Comparison of ENCODE assay signal across 23 cellular contexts in the genomic region with DNA sequence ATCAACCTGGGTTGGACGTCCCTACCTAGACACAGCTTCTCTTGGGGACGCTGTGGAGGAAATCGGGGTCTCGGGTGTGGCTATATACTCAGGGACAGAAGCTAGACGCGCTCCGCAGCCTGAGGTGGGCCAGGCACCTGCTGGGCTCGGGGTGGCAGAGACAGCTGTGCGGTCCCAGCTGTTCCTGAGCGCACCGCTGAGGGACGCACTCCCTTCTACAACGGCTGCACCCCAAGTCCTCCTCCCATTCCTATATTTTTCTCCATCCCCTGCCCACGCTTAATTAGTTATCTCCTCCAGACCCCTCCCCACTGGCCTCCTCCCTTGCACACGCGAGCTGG. TPM values are rescaled to one million over a fixed set of nuclear protein-coding genes. Genes with fewer than 3 reads are reported as not detected.
DNase-seq lines count a peak whose midpoint lies in the region; ATAC-seq and TF ChIP-seq lines count a peak whose summit lies in the region.
"Had no signal": no experiment of that assay in that cellular context is flagged by ENCODE, and none has a peak within 500 bp of the region (broad histone marks: within the 10 kb centered on the region; RNA-seq: fewer than 3 reads in every experiment).

No MANE protein-coding gene starts in this region.

- H3K36me3 Mint-ChIP-seq in neural progenitor cell: no peaks in the 10 kb centered on the region
- H3K36me3 Mint-ChIP-seq: natural killer cell treated with Interleukin-12 subunit alpha and Interleukin-12 subunit beta and Interleukin-15 and Interleukin-18, amount 100 ng/mL, for 72 hours had no signal

- H3K9ac ChIP-seq in neural progenitor cell: no peak overlapping the region
- H3K9ac ChIP-seq: KMS-11 had no signal

- H3K27ac ChIP-seq in RWPE2 (ENCODE audit: poor library complexity, severe bottlenecking): no peak overlapping the region
- no peak overlapping the region for H3K27ac ChIP-seq in hepatocyte
- no peak overlapping the region for H3K27ac ChIP-seq in neural progenitor cell
- H3K27ac ChIP-seq: adrenal gland, esophagus muscularis mucosa, heart left ventricle, KMS-11, left ventricle myocardium inferior, right lobe of liver had no signal

- TF ChIP-seq CTCF in RWPE2 (IDR thresholded peaks at IDR 0.05; ENCODE audit: poor library complexity, severe bottlenecking): no peak
- TF ChIP-seq CTCF in hepatocyte (IDR thresholded peaks at IDR 0.05; ENCODE audit: poor library complexity): no peak
- peak; percentile 19 for TF ChIP-seq CTCF in neural progenitor cell (IDR thresholded peaks at IDR 0.05)

- no peaks in the 10 kb centered on the region for H3K9me3 ChIP-seq in RWPE2 (ENCODE audit: severe bottlenecking)
- no peaks in the 10 kb centered on the region for H3K9me3 ChIP-seq in hepatocyte (ENCODE audit: low read depth)
- H3K9me3 ChIP-seq in neural progenitor cell (ENCODE audit: low read depth): no peaks in the 10 kb centered on the region
- H3K9me3 ChIP-seq: adrenal gland, BE2C, esophagus muscularis mucosa, heart left ventricle, left ventricle myocardium inferior, right lobe of liver had no signal

- peaks cover 14% of the 10 kb centered on the region for H3K27me3 Mint-ChIP-seq in neural progenitor cell (ENCODE audit: insufficient read depth, low read depth)

- no peaks in the 10 kb centered on the region for H3F3A ChIP-seq in neural progenitor cell (ENCODE audit: low read depth)

- no peaks in the 10 kb centered on the region for H3K36me3 ChIP-seq in H7 (replicated peaks; ENCODE audit: control insufficient read depth, insufficient read depth, low read length)
- no peaks in the 10 kb centered on the region for H3K36me3 ChIP-seq in RWPE2 (ENCODE audit: low read depth)
- no peaks in the 10 kb centered on the region for H3K36me3 ChIP-seq in hepatocyte (replicated peaks; ENCODE audit: insufficient read depth, low read depth)
- H3K36me3 ChIP-seq in neural progenitor cell: no peaks in the 10 kb centered on the region
- H3K36me3 ChIP-seq: adrenal gland, BE2C, esophagus muscularis mucosa, heart left ventricle, left ventricle myocardium inferior, right lobe of liver had no signal

- ATAC-seq in RWPE2 (ENCODE audit: low read depth) (no peak), GM19395 (IDR thresholded peaks at IDR 0.05; ENCODE audit: unreplicated experiment) (no peak), GM21723 (IDR thresholded peaks at IDR 0.05; ENCODE audit: unreplicated experiment) (no peak)
- ATAC-seq: activated CD8-positive, alpha-beta T cell treated with anti-CD3 and anti-CD28 coated beads for 36 hours; heart left ventricle; natural killer cell treated with Interleukin-12 subunit alpha and Interleukin-12 subunit beta and Interleukin-15 and Interleukin-18, amount 100 ng/mL, for 72 hours had no signal

- no peaks in the 10 kb centered on the region for H3K9me2 ChIP-seq in hepatocyte (replicated peaks; ENCODE audit: insufficient read depth)

- peaks cover 3% of the 10 kb centered on the region for H3K9me3 Mint-ChIP-seq in neural progenitor cell
- H3K9me3 Mint-ChIP-seq: activated CD8-positive, alpha-beta T cell treated with anti-CD3 and anti-CD28 coated beads for 36 hours had no signal

- H4K20me1 ChIP-seq in hepatocyte (ENCODE audit: insufficient read depth, poor library complexity, severe bottlenecking) (no peaks in the 10 kb centered on the region), neural progenitor cell (ENCODE audit: low read depth) (no peaks in the 10 kb centered on the region)

- no peaks in the 10 kb centered on the region for H3K4me1 Mint-ChIP-seq in neural progenitor cell

- H2AFZ ChIP-seq in hepatocyte (no peak overlapping the region), neural progenitor cell (replicated peaks) (peak overlapping the region; percentile 58)

- no peak overlapping the region for H3K27ac Mint-ChIP-seq in neural progenitor cell
- H3K27ac Mint-ChIP-seq: activated CD8-positive, alpha-beta T cell treated with anti-CD3 and anti-CD28 coated beads for 36 hours; natural killer cell treated with Interleukin-12 subunit alpha and Interleukin-12 subunit beta and Interleukin-15 and Interleukin-18, amount 100 ng/mL, for 72 hours had no signal

- 60% methylated on average over 16 of the region's 16 CpGs for WGBS in hepatocyte (ENCODE audit: low lambda C conversion rate, missing lambda C conversion rate)

- DNase-seq in H7: no peak
- DNase-seq in RWPE2 (ENCODE audit: low spot score): no peak
- no peak for DNase-seq in hepatocyte (ENCODE audit: low spot score)
- no peak for DNase-seq in neural progenitor cell (ENCODE audit: low spot score)
- no peak for DNase-seq in activated CD4-positive, CD25-positive, alpha-beta regulatory T cell (lab: John Stamatoyannopoulos, UW)
- no peak for DNase-seq in NCI-H2081 treated with DMSO at 0.1 percent for 48 hours (lab: John Stamatoyannopoulos, UW)
- DNase-seq: activated CD8-positive, alpha-beta T cell treated with anti-CD3 and anti-CD28 coated beads for 36 hours; adrenal gland; BE2C; cortex of kidney; heart left ventricle; left ventricle myocardium inferior; NCI-H1417 treated with DMSO at 0.1 percent for 48 hours; NCI-H510A treated with DMSO at 0.1 percent for 48 hours; right lobe of liver; stimulated activated CD4-positive, alpha-beta T cell treated with anti-CD3 and anti-CD28 coated beads, Interleukin-2, amount 100 ng/mL, for 48 hours had no signal

- H3K79me2 ChIP-seq in hepatocyte (no peaks in the 10 kb centered on the region), neural progenitor cell (ENCODE audit: low read depth) (no peaks in the 10 kb centered on the region)

- peak overlapping the region; percentile 78 for H3K4me3 Mint-ChIP-seq in neural progenitor cell
- H3K4me3 Mint-ChIP-seq: activated CD8-positive, alpha-beta T cell treated with anti-CD3 and anti-CD28 coated beads for 36 hours; natural killer cell treated with Interleukin-12 subunit alpha and Interleukin-12 subunit beta and Interleukin-15 and Interleukin-18, amount 100 ng/mL, for 72 hours had no signal

- H3K4me3 ChIP-seq in H7 (ENCODE audit: insufficient read depth, low read depth, low read length) (peak overlapping the region; percentile 33), RWPE2 (ENCODE audit: severe bottlenecking) (peak overlapping the region; percentile 11), hepatocyte (no peak overlapping the region), neural progenitor cell (peak overlapping the region; percentile 49)
- H3K4me3 ChIP-seq: adrenal gland, esophagus muscularis mucosa, heart left ventricle, left ventricle myocardium inferior had no signal

- H3K4me2 ChIP-seq in hepatocyte: peak overlapping the region; percentile 72
- H3K4me2 ChIP-seq in neural progenitor cell: peak overlapping the region; percentile 74
- H3K4me2 ChIP-seq: KMS-11 had no signal

- H3K4me1 ChIP-seq in RWPE2 (ENCODE audit: insufficient read depth, poor library complexity, severe bottlenecking) (no peaks in the 10 kb centered on the region), hepatocyte (ENCODE audit: insufficient read depth) (no peaks in the 10 kb centered on the region), neural progenitor cell (no peaks in the 10 kb centered on the region)
- H3K4me1 ChIP-seq: adrenal gland, heart left ventricle, left ventricle myocardium inferior had no signal

- H3K27me3 ChIP-seq in H7 (ENCODE audit: control insufficient read depth, insufficient read depth, low read length) (peaks cover 21% of the 10 kb centered on the region), RWPE2 (ENCODE audit: insufficient read depth, poor library complexity, severe bottlenecking) (peaks cover 30% of the 10 kb centered on the region), hepatocyte (peaks cover 34% of the 10 kb centered on the region), neural progenitor cell (peaks cover 30% of the 10 kb centered on the region)
- H3K27me3 ChIP-seq: BE2C, right lobe of liver had no signal

RNA-seq across cellular contexts. Expression of gene MTNR1B, which starts 0.2 kb away (rescaled TPM):
- total RNA-seq in H7 (2014; rRNA removed; shearing (Covaris generic)): not detected in 2 replicates
- 0.16 and 0.30 TPM in 2 replicates for total RNA-seq in hepatocyte
- polyA plus RNA-seq in hepatocyte: 0.40 and 0.75 TPM in 2 replicates
- total RNA-seq in neural progenitor cell (ENCODE audit: low replicate concordance): not detected in 2 replicates
- total RNA-seq: activated CD8-positive, alpha-beta T cell treated with anti-CD3 and anti-CD28 coated beads for 36 hours; adrenal gland; esophagus muscularis mucosa; heart left ventricle; left ventricle myocardium inferior; right lobe of liver; SK-MEL-5; temporal lobe had no signal
- polyA plus RNA-seq: adrenal gland, heart left ventricle had no signal
